13 cellular contexts compared by ENCODE assay signal in genomic region chr17:80558046-80558445, GRCh38.
"Had no signal": no experiment of that assay in that cellular context is flagged by ENCODE, and none has a peak within 500 bp of the region (broad histone marks: within the 10 kb centered on the region; RNA-seq: fewer than 3 reads in every experiment).

No MANE protein-coding gene starts in this region.

- ATAC-seq: natural killer cell, T-cell had no signal

- H3K36me3 Mint-ChIP-seq: natural killer cell had no signal

- H3K36me3 ChIP-seq: adrenal gland, neutrophil, suprapubic skin had no signal

- H3K27me3 Mint-ChIP-seq: T-cell had no signal

- H3K9ac ChIP-seq: SK-N-SH had no signal

- DNase-seq: activated naive CD4-positive, alpha-beta T cell treated with Interleukin-2 at 50 U/mL for 16 hours; endodermal cell; kidney glomerular epithelial cell; mesendoderm; natural killer cell; retina; SK-N-SH; stimulated activated naive CD4-positive, alpha-beta T cell; T-cell; T-helper 9 cell had no signal

- H3K4me1 ChIP-seq: suprapubic skin had no signal

- H3K4me3 Mint-ChIP-seq: endodermal cell, natural killer cell, T-cell had no signal

- H3K27ac Mint-ChIP-seq: endodermal cell, natural killer cell, T-cell had no signal

- H3K27me3 ChIP-seq: adrenal gland, neutrophil, suprapubic skin had no signal

- H3K4me2 ChIP-seq: SK-N-SH had no signal

- H3K9me3 Mint-ChIP-seq: endodermal cell, natural killer cell, T-cell had no signal

- H3K4me3 ChIP-seq: adrenal gland, suprapubic skin had no signal

- H3K9me3 ChIP-seq: adrenal gland, neutrophil, SK-N-SH, suprapubic skin had no signal

- H3K27ac ChIP-seq: adrenal gland, neutrophil, suprapubic skin had no signal
